8 cellular contexts compared by ENCODE assay signal in the genomic region with DNA sequence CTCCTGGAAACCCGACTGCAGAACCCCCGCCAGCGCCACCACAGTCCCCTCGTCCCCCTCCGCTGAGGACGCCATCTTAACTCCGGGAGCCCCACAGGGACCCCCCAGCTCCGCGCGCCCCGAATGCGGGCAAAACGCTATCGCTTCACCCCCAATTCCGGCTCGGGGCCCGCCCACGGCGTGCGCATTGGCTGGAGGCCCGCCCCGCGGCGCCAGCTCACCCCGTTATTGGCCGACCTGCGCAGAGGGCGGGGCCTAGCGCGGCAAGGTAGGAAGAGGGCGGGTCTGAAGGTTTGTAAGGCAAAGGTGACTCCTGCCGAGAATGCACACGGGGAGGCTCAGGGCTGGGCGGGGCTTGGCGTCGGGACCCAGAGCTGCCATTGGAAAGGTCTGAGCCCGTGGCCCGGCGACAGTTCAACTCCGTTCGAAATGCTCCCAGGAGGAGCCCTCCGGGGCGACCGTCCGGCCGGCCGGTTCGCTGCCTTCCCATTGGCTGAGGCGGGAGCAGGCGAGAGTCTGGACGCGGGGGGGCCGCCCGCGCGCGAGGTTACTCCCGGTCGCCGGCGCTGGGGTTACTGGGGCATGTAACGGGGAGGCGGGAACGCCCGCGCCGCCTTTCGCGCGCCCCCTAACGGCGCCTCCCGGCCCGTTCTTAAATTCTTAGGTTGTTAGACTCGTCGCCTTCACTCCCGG. TPM values are rescaled to one million over a fixed set of nuclear protein-coding genes. Genes with fewer than 3 reads are reported as not detected.
DNase-seq lines count a peak whose midpoint lies in the region; ATAC-seq, FAIRE-seq and TF ChIP-seq lines count a peak whose summit lies in the region.

Gene LPCAT3 (minus strand): TSS at position 127 of the 693 bp plus-strand sequence. CDS start 52 bp downstream, at position 75.

- peak within 1 kb of the TSS; percentile 97 for H3K4me3 ChIP-seq in psoas muscle

- H3K9me3 ChIP-seq in psoas muscle = no peaks in the 10 kb centered on the region

- peak; percentile 81 for TF ChIP-seq CTCF in psoas muscle (IDR thresholded peaks at IDR 0.05)

- peaks cover 31% of the 10 kb centered on the region for H3K4me1 ChIP-seq in psoas muscle

- peak within 1 kb of the TSS; percentile 88 for H3K27ac ChIP-seq in angular gyrus (ENCODE audit: low read depth, low read length)
- H3K27ac ChIP-seq in psoas muscle = peak within 1 kb of the TSS; percentile 94

- intact Hi-C loops in left ventricle myocardium superior (cut with micrococcal nuclease) (no loop called here), psoas muscle (cut with DNase I) (loop anchor here (2.0 to 5.0 kb wide), 2 partner anchors 51 to 74 kb away; partner anchors contain the start of gene C12orf57 (in 1 of the 2))

- H3K36me3 ChIP-seq in psoas muscle (ENCODE audit: insufficient read depth in 1 of 2, low read depth in 1 of 2) = peaks cover 2 to 13% of the 10 kb centered on the region in 2 donors

- H3K27me3 ChIP-seq in psoas muscle (ENCODE audit: insufficient read depth in 3 of 3, low read length in 2 of 3) = no peaks in the 10 kb centered on the region

- peak; percentile 94 to 98 for DNase-seq in NCI-H187 (lab: John Stamatoyannopoulos, UW)
- peak; percentile 95 to 98 (median 96) for DNase-seq in T-helper 2 cell
- peak; percentile 99 for DNase-seq in left ventricle myocardium superior
- peak; percentile 99 for DNase-seq in psoas muscle
- DNase-seq in urothelium cell line (ENCODE audit: low spot score) = peak; percentile 99

- 0 to 1% (median 0%) methylated on average over 49 to 77 of the region's 77 CpGs for WGBS in psoas muscle, 3 donors

- peak; percentile 79 for ATAC-seq in GM18499 (IDR thresholded peaks at IDR 0.05; ENCODE audit: insufficient read depth, unreplicated experiment)
- peak; percentile 92 for ATAC-seq in HG02943 (IDR thresholded peaks at IDR 0.05; ENCODE audit: low read depth, unreplicated experiment)
- ATAC-seq in left ventricle myocardium superior = peak; percentile 95
- ATAC-seq in psoas muscle = peak; percentile 92 to 97 (median 95)

- peak; percentile 99 for FAIRE-seq in urothelium cell line (lab: Jason Lieb, UNC)

RNA-seq across cellular contexts. Expression of gene LPCAT3, which starts in this region (rescaled TPM):
- total RNA-seq in left ventricle myocardium superior (55.9 TPM), psoas muscle (10 to 100 TPM; 24.0 to 56.5 (median 41.6) TPM)
- polyA plus RNA-seq in psoas muscle = 10 to 100 TPM; 13.9 to 26.2 (median 17.4) TPM

Comparison
In these comparisons a context has a peak if more than half of its experiments do, and no peak if none do; other contexts are left out.
1. Peak in every context shown above with its lines: DNase-seq, ATAC-seq, H3K4me3 ChIP-seq and H3K27ac ChIP-seq.